In genomic region chr6:39929733-39930461, GRCh38 we compare ENCODE assay signal across 15 cellular contexts. TPM values are rescaled to one million over a fixed set of nuclear protein-coding genes. Genes with fewer than 3 reads are reported as not detected.
DNase-seq lines count a peak whose midpoint lies in the region; ATAC-seq and TF ChIP-seq lines count a peak whose summit lies in the region.
"Had no signal": no experiment of that assay in that cellular context is flagged by ENCODE, and none has a peak within 500 bp of the region (broad histone marks: within the 10 kb centered on the region; RNA-seq: fewer than 3 reads in every experiment).

No MANE protein-coding gene starts in this region.

- H3K9me3 ChIP-seq in psoas muscle (no peaks in the 10 kb centered on the region), neural progenitor cell (ENCODE audit: low read depth) (no peaks in the 10 kb centered on the region)

- 46 to 73% (median 53%) methylated on average over 11 of the region's 11 CpGs for WGBS in psoas muscle, 3 donors

- peaks cover 7% of the 10 kb centered on the region for H3K79me2 ChIP-seq in neural progenitor cell (ENCODE audit: low read depth)

- peaks cover 2% of the 10 kb centered on the region for H3K9me3 Mint-ChIP-seq in neural progenitor cell

- H3K27ac Mint-ChIP-seq in neural progenitor cell = no peak overlapping the region
- H3K27ac Mint-ChIP-seq: activated naive CD4-positive, alpha-beta T cell treated with anti-CD3 and anti-CD28 coated beads for 36 hours had no signal

- H3K4me3 ChIP-seq in AG09309 (ENCODE audit: control insufficient read depth, low read depth, low read length) (no peak overlapping the region), fibroblast of mammary gland (ENCODE audit: control insufficient read depth, low read depth, low read length) (no peak overlapping the region), psoas muscle (peak overlapping the region; percentile 88), neural progenitor cell (no peak overlapping the region)

- H3K9ac ChIP-seq in neural progenitor cell = no peak overlapping the region

- H3K4me2 ChIP-seq in neural progenitor cell = no peak overlapping the region

- H3K36me3 ChIP-seq in psoas muscle (ENCODE audit: insufficient read depth in 1 of 2, low read depth in 1 of 2) (peaks cover 9 to 16% of the 10 kb centered on the region in 2 donors), neural progenitor cell (no peaks in the 10 kb centered on the region)

- DNase-seq in AG09309 (ENCODE audit: low read depth) = peak; percentile 46
- peak; percentile 61 for DNase-seq in LHCN-M2 (ENCODE audit: low read depth)
- peak; percentile 46 for DNase-seq in fibroblast of mammary gland (ENCODE audit: low read depth)
- no peak for DNase-seq in psoas muscle
- no peak for DNase-seq in neural progenitor cell (ENCODE audit: low spot score)
- DNase-seq in NCI-H82 (lab: John Stamatoyannopoulos, UW) = no peak
- DNase-seq in NCI-H2171 treated with DMSO at 0.1 percent for 48 hours (lab: John Stamatoyannopoulos, UW) = no peak
- DNase-seq: activated naive CD4-positive, alpha-beta T cell treated with anti-CD3 and anti-CD28 coated beads for 36 hours; cerebellar nuclear complex; DMS79 treated with DMSO at 0.1 percent for 48 hours; kidney glomerular epithelial cell; NCI-H1436; stimulated activated CD4-positive, alpha-beta T cell treated with anti-CD3 and anti-CD28 coated beads, Interleukin-15, amount 100 ng/mL, for 24 hours; T-helper 9 cell had no signal

- peaks cover 10% of the 10 kb centered on the region for H3K4me1 Mint-ChIP-seq in neural progenitor cell

- ATAC-seq in psoas muscle = peak in 2 of 4 donors; percentile 20 to 39
- ATAC-seq in GM18517 (IDR thresholded peaks at IDR 0.05; ENCODE audit: unreplicated experiment) = no peak

- H3K27ac ChIP-seq in psoas muscle (peak overlapping the region; percentile 94), neural progenitor cell (no peak overlapping the region)

- peaks cover 83% of the 10 kb centered on the region for H3K4me1 ChIP-seq in psoas muscle
- peaks cover 18% of the 10 kb centered on the region for H3K4me1 ChIP-seq in neural progenitor cell

- no peak for TF ChIP-seq CTCF in AG09309 (IDR thresholded peaks at IDR 0.05; ENCODE audit: control insufficient read depth, insufficient read depth, low read depth, low read length, missing control alignments)
- TF ChIP-seq CTCF in fibroblast of mammary gland (conservative IDR thresholded peaks at IDR 0.05; ENCODE audit: control insufficient read depth, insufficient read depth, low read depth, low read length) = no peak
- TF ChIP-seq CTCF in psoas muscle (IDR thresholded peaks at IDR 0.05) = no peak
- TF ChIP-seq CTCF in neural progenitor cell (IDR thresholded peaks at IDR 0.05) = no peak

- no peaks in the 10 kb centered on the region for H3K27me3 Mint-ChIP-seq in neural progenitor cell (ENCODE audit: insufficient read depth, low read depth)

- no peaks in the 10 kb centered on the region for H4K20me1 ChIP-seq in neural progenitor cell (ENCODE audit: low read depth)

- H2AFZ ChIP-seq in neural progenitor cell (replicated peaks) = no peak overlapping the region

- intact Hi-C loops in psoas muscle (cut with DNase I) = no loop called here

- H3K27me3 ChIP-seq in psoas muscle (ENCODE audit: insufficient read depth in 3 of 3, low read length in 2 of 3) (no peaks in the 10 kb centered on the region), neural progenitor cell (peaks cover 3% of the 10 kb centered on the region)

- H3K36me3 Mint-ChIP-seq in neural progenitor cell = peaks cover 17% of the 10 kb centered on the region

- no peak overlapping the region for H3K4me3 Mint-ChIP-seq in neural progenitor cell
- H3K4me3 Mint-ChIP-seq: activated naive CD4-positive, alpha-beta T cell treated with anti-CD3 and anti-CD28 coated beads for 36 hours had no signal

- H3F3A ChIP-seq in neural progenitor cell (ENCODE audit: low read depth) = no peaks in the 10 kb centered on the region

RNA-seq across cellular contexts. Expression of gene MOCS1, which starts 4.4 kb away (rescaled TPM):
- total RNA-seq in LHCN-M2 (2014; rRNA removed) = 13.5 and 13.9 TPM in 2 replicates
- 10.7 TPM for polyA plus RNA-seq in LHCN-M2 (2012)
- total RNA-seq in psoas muscle = 10 to 100 TPM; 24.2 to 44.2 (median 36.4) TPM
- polyA plus RNA-seq in psoas muscle = 10 to 100 TPM; 17.3 to 32.5 (median 17.4) TPM
- total RNA-seq in neural progenitor cell (ENCODE audit: low replicate concordance) = 11.3 and 17.9 TPM in 2 replicates

Comparison
In these comparisons a context has a peak if more than half of its experiments do, and no peak if none do; other contexts are left out.
1. DNase-seq: peak in AG09309 (single experiment), LHCN-M2 (single experiment) and fibroblast of mammary gland (single experiment); none in psoas muscle (0 of 2), neural progenitor cell (single experiment), NCI-H82 (single experiment) and NCI-H2171 treated with DMSO at 0.1 percent for 48 hours (single experiment).